Comparison of ENCODE assay signal across 11 cellular contexts in the genomic region with DNA sequence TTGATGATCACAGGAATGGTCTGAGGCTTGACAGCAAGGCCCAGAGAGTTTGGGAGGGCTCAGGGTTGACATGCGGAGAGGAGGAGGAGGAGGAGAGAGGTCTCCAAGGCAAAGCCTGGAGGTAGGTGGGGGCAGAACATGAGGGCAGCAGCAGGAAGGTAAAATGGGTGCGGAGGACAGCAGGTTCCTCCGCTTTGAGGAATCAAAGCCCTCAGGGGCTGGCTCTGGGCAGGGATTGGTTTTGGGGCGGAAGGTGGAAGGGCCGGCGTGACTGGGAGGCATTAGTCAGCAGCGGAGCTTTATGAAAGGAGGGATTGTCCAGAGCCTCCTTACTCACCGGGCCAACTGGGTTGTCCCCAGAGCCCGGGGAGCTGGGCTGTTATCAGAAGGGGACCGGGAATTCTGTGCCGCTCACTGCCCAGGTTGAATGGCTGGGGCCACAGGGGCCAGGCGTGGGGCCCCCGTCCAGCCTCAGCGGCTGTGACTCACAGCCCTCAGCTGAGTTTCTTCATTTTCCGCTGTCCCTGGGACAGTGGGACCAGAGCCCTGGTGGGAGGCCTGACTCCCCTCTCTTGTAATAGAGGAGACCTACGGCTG. TPM values are rescaled to one million over a fixed set of nuclear protein-coding genes. Genes with fewer than 3 reads are reported as not detected.
DNase-seq lines count a peak whose midpoint lies in the region; ATAC-seq and TF ChIP-seq lines count a peak whose summit lies in the region.
"Had no signal": no experiment of that assay in that cellular context is flagged by ENCODE, and none has a peak within 500 bp of the region (broad histone marks: within the 10 kb centered on the region; RNA-seq: fewer than 3 reads in every experiment).

No MANE protein-coding gene starts in this region.

- peaks cover 12% of the 10 kb centered on the region for H3K4me1 Mint-ChIP-seq in progenitor cell of endocrine pancreas (ENCODE audit: low read depth)
- H3K4me1 Mint-ChIP-seq in naive thymus-derived CD8-positive, alpha-beta T cell: peaks cover 9 to 22% (median 16%) of the 10 kb centered on the region in 4 donors

- TF ChIP-seq CTCF in fibroblast of the aortic adventitia (IDR thresholded peaks at IDR 0.05; ENCODE audit: insufficient read depth, low read length) (no peak), progenitor cell of endocrine pancreas (IDR thresholded peaks at IDR 0.05; ENCODE audit: unreplicated experiment) (no peak)

- ATAC-seq in naive thymus-derived CD8-positive, alpha-beta T cell: no peak
- no peak for ATAC-seq in GM21825 (IDR thresholded peaks at IDR 0.05; ENCODE audit: unreplicated experiment)

- peaks cover 34% of the 10 kb centered on the region for H3K27me3 Mint-ChIP-seq in progenitor cell of endocrine pancreas
- no peaks in the 10 kb centered on the region for H3K27me3 Mint-ChIP-seq in naive thymus-derived CD8-positive, alpha-beta T cell

- H3K9me3 Mint-ChIP-seq in progenitor cell of endocrine pancreas (ENCODE audit: low read depth): no peaks in the 10 kb centered on the region
- no peaks in the 10 kb centered on the region for H3K9me3 Mint-ChIP-seq in naive thymus-derived CD8-positive, alpha-beta T cell

- no peaks in the 10 kb centered on the region for H3K36me3 Mint-ChIP-seq in progenitor cell of endocrine pancreas (ENCODE audit: insufficient read depth)
- H3K36me3 Mint-ChIP-seq in naive thymus-derived CD8-positive, alpha-beta T cell: no peaks in the 10 kb centered on the region

- peak; percentile 98 for DNase-seq in ELR (ENCODE audit: low read depth)
- DNase-seq in RPMI7951 (ENCODE audit: low read depth): peak; percentile 98
- DNase-seq in fibroblast of the aortic adventitia (ENCODE audit: low read depth): peak; percentile 45
- no peak for DNase-seq in progenitor cell of endocrine pancreas (ENCODE audit: low spot score, unreplicated experiment)
- DNase-seq in naive thymus-derived CD8-positive, alpha-beta T cell: no peak
- DNase-seq in NCI-H1105 (lab: John Stamatoyannopoulos, UW): no peak
- DNase-seq in NCI-H2107 (lab: John Stamatoyannopoulos, UW): no peak
- DNase-seq: dermis blood vessel endothelial cell; stimulated activated CD4-positive, alpha-beta T cell treated with anti-CD3 and anti-CD28 coated beads, Interleukin-12 subunit alpha, Interleukin-12 subunit beta, amount 100 ng/mL, for 4 hours had no signal

- no peak overlapping the region for H3K4me3 ChIP-seq in fibroblast of the aortic adventitia (ENCODE audit: low read depth, low read length)

- peak overlapping the region; percentile 62 for H3K27ac Mint-ChIP-seq in progenitor cell of endocrine pancreas
- H3K27ac Mint-ChIP-seq in naive thymus-derived CD8-positive, alpha-beta T cell: no peak overlapping the region

- POLR2A ChIA-PET in naive thymus-derived CD8-positive, alpha-beta T cell (lab: Charles Lee): no interaction called here

- no peak overlapping the region for H3K4me3 Mint-ChIP-seq in progenitor cell of endocrine pancreas (ENCODE audit: low read depth)
- no peak overlapping the region for H3K4me3 Mint-ChIP-seq in naive thymus-derived CD8-positive, alpha-beta T cell

RNA-seq across cellular contexts. Expression of a gene that starts 36.2 kb away (rescaled TPM):
- total RNA-seq in RPMI7951 (2014; rRNA removed; shearing (Covaris generic)): 3.1 and 4.1 TPM in 2 replicates
- total RNA-seq in fibroblast of the aortic adventitia (ENCODE audit: low replicate concordance): 0.57 and 6.2 TPM in 2 replicates
- 2.3 and 3.6 TPM in 2 replicates for total RNA-seq in progenitor cell of endocrine pancreas
- not detected for total RNA-seq in naive thymus-derived CD8-positive, alpha-beta T cell
- polyA plus RNA-seq in naive thymus-derived CD8-positive, alpha-beta T cell: not detected
- total RNA-seq: temporal lobe had no signal

RNA-seq across cellular contexts. Expression of a gene that starts 56.3 kb away (rescaled TPM):
- total RNA-seq in RPMI7951 (2014; rRNA removed; shearing (Covaris generic)): not detected in 2 replicates
- total RNA-seq in fibroblast of the aortic adventitia (ENCODE audit: low replicate concordance) (not detected in 2 replicates), progenitor cell of endocrine pancreas (not detected in 2 replicates)
- 1 to 10 TPM in 1 of 2 experiments, under 1 TPM in 1; 0.81 to 1.1 TPM for total RNA-seq in naive thymus-derived CD8-positive, alpha-beta T cell
- 10 to 100 TPM in 1 of 3 donors, 1 to 10 TPM in 2; 4.4 to 11.6 (median 4.4) TPM for polyA plus RNA-seq in naive thymus-derived CD8-positive, alpha-beta T cell
- total RNA-seq: dermis blood vessel endothelial cell had no signal

Comparison
In these comparisons a context has a peak if more than half of its experiments do, and no peak if none do; other contexts are left out.
1. DNase-seq: peak in ELR (single experiment), RPMI7951 (single experiment) and fibroblast of the aortic adventitia (single experiment); none in progenitor cell of endocrine pancreas (single experiment), naive thymus-derived CD8-positive, alpha-beta T cell (0 of 10), NCI-H1105 (single experiment) and NCI-H2107 (single experiment).